Comparison of ENCODE assay signal across 16 cellular contexts in genomic region chr22:48826546-48826945, GRCh38.
DNase-seq lines count a peak whose midpoint lies in the region; ATAC-seq and TF ChIP-seq lines count a peak whose summit lies in the region.
"Had no signal": no experiment of that assay in that cellular context is flagged by ENCODE, and none has a peak within 500 bp of the region (broad histone marks: within the 10 kb centered on the region; RNA-seq: fewer than 3 reads in every experiment).

No MANE protein-coding gene starts in this region.

- no peak overlapping the region for H2AFZ ChIP-seq in neuronal stem cell (ENCODE audit: low read length)

- H3K4ac ChIP-seq in neuronal stem cell (ENCODE audit: low read length) = no peak overlapping the region

- H2BK5ac ChIP-seq in neuronal stem cell (ENCODE audit: low read length) = no peak overlapping the region

- H2AK5ac ChIP-seq in neuronal stem cell (ENCODE audit: low read depth, low read length) = peak overlapping the region; percentile 60

- no peak overlapping the region for H3K27ac Mint-ChIP-seq in natural killer cell treated with Interleukin-12 subunit alpha and Interleukin-12 subunit beta and Interleukin-15 and Interleukin-18, amount 100 ng/mL, for 72 hours
- no peak overlapping the region for H3K27ac Mint-ChIP-seq in natural killer cell
- H3K27ac Mint-ChIP-seq in Calu3 (ENCODE audit: unreplicated experiment) = no peak overlapping the region
- H3K27ac Mint-ChIP-seq: CD4-positive, CD25-positive, alpha-beta regulatory T cell had no signal

- H3K36me3 Mint-ChIP-seq in natural killer cell treated with Interleukin-12 subunit alpha and Interleukin-12 subunit beta and Interleukin-15 and Interleukin-18, amount 100 ng/mL, for 72 hours = peaks cover 4% of the 10 kb centered on the region
- H3K36me3 Mint-ChIP-seq in natural killer cell = no peaks in the 10 kb centered on the region
- H3K36me3 Mint-ChIP-seq in Calu3 (ENCODE audit: insufficient read depth, unreplicated experiment) = peaks cover 3% of the 10 kb centered on the region
- H3K36me3 Mint-ChIP-seq: CD4-positive, CD25-positive, alpha-beta regulatory T cell had no signal

- peak overlapping the region; percentile 10 for H3K9ac ChIP-seq in neuronal stem cell (ENCODE audit: low read depth, low read length, poor library complexity)
- H3K9ac ChIP-seq: BLaER1 had no signal

- H3K27me3 Mint-ChIP-seq in natural killer cell treated with Interleukin-12 subunit alpha and Interleukin-12 subunit beta and Interleukin-15 and Interleukin-18, amount 100 ng/mL, for 72 hours = peaks cover 16 to 23% of the 10 kb centered on the region in 2 donors
- peaks cover 5 to 7% of the 10 kb centered on the region in 2 donors for H3K27me3 Mint-ChIP-seq in natural killer cell (ENCODE audit: low read depth in 2 of 2)
- H3K27me3 Mint-ChIP-seq in Calu3 (ENCODE audit: unreplicated experiment) = no peaks in the 10 kb centered on the region
- H3K27me3 Mint-ChIP-seq: CD4-positive, CD25-positive, alpha-beta regulatory T cell had no signal

- intact Hi-C loops in natural killer cell (cut with micrococcal nuclease) = no loop called here
- intact Hi-C loops in Calu3 (cut with micrococcal nuclease; ENCODE audit: unreplicated experiment) = no loop called here

- BruUV-seq in Calu3 (replicated peaks; lab: Mats Ljungman, UMichigan) = no TSS peak

- H2BK15ac ChIP-seq in neuronal stem cell (ENCODE audit: low read length) = peak overlapping the region; percentile 20

- peak overlapping the region; percentile 16 for H2BK120ac ChIP-seq in neuronal stem cell (ENCODE audit: low read depth, low read length)

- no peak overlapping the region for H3K4me2 ChIP-seq in neuronal stem cell (ENCODE audit: insufficient read depth, low read length, poor library complexity, severe bottlenecking)
- H3K4me2 ChIP-seq: BLaER1 had no signal

- DNase-seq in NCI-H748 (lab: John Stamatoyannopoulos, UW; ENCODE audit: unreplicated experiment) = peak; percentile 25
- DNase-seq in NCI-H748 treated with DMSO at 0.1 percent for 48 hours (lab: John Stamatoyannopoulos, UW) = no peak
- DNase-seq in natural killer cell treated with Interleukin-12 subunit alpha and Interleukin-12 subunit beta and Interleukin-15 and Interleukin-18, amount 100 ng/mL, for 72 hours (ENCODE audit: low spot score) = peak; percentile 39
- DNase-seq in natural killer cell = no peak
- DNase-seq in neuronal stem cell (ENCODE audit: low spot score) = no peak
- no peak for DNase-seq in AG20443 (ENCODE audit: low spot score)
- no peak for DNase-seq in Calu3
- DNase-seq: 8988T; ACHN; CD4-positive, CD25-positive, alpha-beta regulatory T cell; NCI-H1417 treated with DMSO at 0.1 percent for 48 hours; NCI-H187 treated with DMSO at 0.1 percent for 48 hours; NCI-H2171 treated with DMSO at 0.1 percent for 48 hours had no signal

- H3K4me1 ChIP-seq in neuronal stem cell (ENCODE audit: control insufficient read depth in 2 of 2, insufficient read depth in 1 of 2, low read depth in 1 of 2, low read length in 2 of 2) = peaks cover 0 to 11% of the 10 kb centered on the region in 2 donors
- H3K4me1 ChIP-seq: BLaER1 had no signal

- H3K27ac ChIP-seq in neuronal stem cell (replicated peaks; ENCODE audit: low read length) = no peak overlapping the region
- H3K27ac ChIP-seq: BLaER1, HL-60 had no signal

- H4K91ac ChIP-seq in neuronal stem cell (ENCODE audit: low read depth, low read length, poor library complexity) = no peak overlapping the region

- ATAC-seq in natural killer cell treated with Interleukin-12 subunit alpha and Interleukin-12 subunit beta and Interleukin-15 and Interleukin-18, amount 100 ng/mL, for 72 hours = no peak
- ATAC-seq in natural killer cell = no peak
- ATAC-seq: Panc1 had no signal

- H3K27me3 ChIP-seq in neuronal stem cell (ENCODE audit: control insufficient read depth in 3 of 3, insufficient read depth in 3 of 3, low read depth in 1 of 3, low read length in 3 of 3) = no peaks in the 10 kb centered on the region
- H3K27me3 ChIP-seq: BLaER1 had no signal

- H4K8ac ChIP-seq in neuronal stem cell (ENCODE audit: low read depth, low read length) = no peak overlapping the region

- H2BK12ac ChIP-seq in neuronal stem cell (ENCODE audit: low read length) = peak overlapping the region; percentile 68

- H3K4me3 ChIP-seq in neuronal stem cell (ENCODE audit: low read length in 2 of 2) = no peak overlapping the region
- H3K4me3 ChIP-seq: BLaER1 had no signal

- H3K14ac ChIP-seq in neuronal stem cell (ENCODE audit: low read length) = peak overlapping the region; percentile 41

- peaks cover 0 to 7% of the 10 kb centered on the region in 2 donors for H3K4me1 Mint-ChIP-seq in natural killer cell treated with Interleukin-12 subunit alpha and Interleukin-12 subunit beta and Interleukin-15 and Interleukin-18, amount 100 ng/mL, for 72 hours (ENCODE audit: low read depth in 2 of 2)
- no peaks in the 10 kb centered on the region for H3K4me1 Mint-ChIP-seq in natural killer cell
- H3K4me1 Mint-ChIP-seq in Calu3 (ENCODE audit: low read depth, unreplicated experiment) = no peaks in the 10 kb centered on the region
- H3K4me1 Mint-ChIP-seq: CD4-positive, CD25-positive, alpha-beta regulatory T cell had no signal

- peak overlapping the region; percentile 35 for H3K18ac ChIP-seq in neuronal stem cell (ENCODE audit: low read length)

- H3K9me3 ChIP-seq in neuronal stem cell (replicated peaks in 1 of 2; ENCODE audit: control insufficient read depth in 2 of 2, insufficient read depth in 1 of 2, low read depth in 1 of 2, low read length in 2 of 2) = no peaks in the 10 kb centered on the region

- H3K36me3 ChIP-seq in neuronal stem cell (replicated peaks in 1 of 2; ENCODE audit: control insufficient read depth in 2 of 2, insufficient read depth in 2 of 2, low read length in 2 of 2) = no peaks in the 10 kb centered on the region
- H3K36me3 ChIP-seq: BLaER1 had no signal

- no CpG with 5 or more reads among the region's 9 CpGs for WGBS in neuronal stem cell (ENCODE audit: extremely low coverage in 2 of 2, insufficient read length in 2 of 2, insufficient replicate concordance in 1 of 2), 2 donors

- H3K9me3 Mint-ChIP-seq in natural killer cell treated with Interleukin-12 subunit alpha and Interleukin-12 subunit beta and Interleukin-15 and Interleukin-18, amount 100 ng/mL, for 72 hours = no peaks in the 10 kb centered on the region
- H3K9me3 Mint-ChIP-seq in natural killer cell (no peaks in the 10 kb centered on the region), Calu3 (ENCODE audit: low read depth, unreplicated experiment) (peaks cover 22% of the 10 kb centered on the region)

- H3K4me3 Mint-ChIP-seq in natural killer cell treated with Interleukin-12 subunit alpha and Interleukin-12 subunit beta and Interleukin-15 and Interleukin-18, amount 100 ng/mL, for 72 hours = no peak overlapping the region
- H3K4me3 Mint-ChIP-seq in natural killer cell (no peak overlapping the region), Calu3 (ENCODE audit: low read depth, unreplicated experiment) (no peak overlapping the region)
- H3K4me3 Mint-ChIP-seq: CD4-positive, CD25-positive, alpha-beta regulatory T cell had no signal

- no peak for TF ChIP-seq CTCF in natural killer cell (IDR thresholded peaks at IDR 0.05)
- TF ChIP-seq CTCF in Calu3 (IDR thresholded peaks at IDR 0.05; ENCODE audit: unreplicated experiment) = no peak

- no peaks in the 10 kb centered on the region for H3K79me1 ChIP-seq in neuronal stem cell (ENCODE audit: low read depth, low read length)

- H3K23ac ChIP-seq in neuronal stem cell (ENCODE audit: low read depth, low read length, poor library complexity) = no peak overlapping the region

- CTCF ChIA-PET in Calu3 (lab: Charles Lee) = no interaction called here

Comparison
In these comparisons a context has a peak if more than half of its experiments do, and no peak if none do; other contexts are left out.
1. DNase-seq: peak in NCI-H748 (single experiment) and natural killer cell treated with Interleukin-12 subunit alpha and Interleukin-12 subunit beta and Interleukin-15 and Interleukin-18, amount 100 ng/mL, for 72 hours (single experiment); none in NCI-H748 treated with DMSO at 0.1 percent for 48 hours (single experiment), natural killer cell (single experiment), neuronal stem cell (single experiment), AG20443 (single experiment) and Calu3 (single experiment).